ENCODE assay signal across 9 cellular contexts in the genomic region with DNA sequence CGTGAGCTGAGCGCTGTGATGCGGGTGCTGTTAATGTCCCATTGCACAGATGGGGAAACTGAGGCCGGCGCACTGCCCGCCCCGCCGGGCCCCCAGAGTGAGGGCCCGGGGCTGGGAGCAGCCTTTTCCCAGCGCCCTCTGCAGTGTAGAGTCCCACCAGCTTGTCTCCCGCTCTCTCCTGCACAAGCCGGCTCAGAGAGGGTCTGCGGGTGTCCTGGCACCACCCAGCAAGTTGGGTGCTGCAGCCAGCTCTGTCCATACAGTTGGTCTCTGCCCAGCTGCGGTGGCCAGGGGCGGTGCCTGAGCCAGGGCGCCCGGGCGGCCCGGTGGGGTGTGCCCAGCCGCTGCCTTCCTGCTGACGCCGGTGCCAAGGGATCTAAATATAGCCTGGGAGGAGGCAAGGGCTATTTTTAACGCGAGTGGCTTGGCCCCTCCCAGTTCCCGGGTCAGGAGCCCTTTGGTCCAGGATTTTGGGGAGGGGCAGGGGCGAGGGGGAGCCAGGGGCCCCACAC. TPM values are rescaled to one million over a fixed set of nuclear protein-coding genes. Genes with fewer than 3 reads are reported as not detected.
DNase-seq lines count a peak whose midpoint lies in the region; ATAC-seq and TF ChIP-seq lines count a peak whose summit lies in the region.
"Had no signal": no experiment of that assay in that cellular context is flagged by ENCODE, and none has a peak within 500 bp of the region (broad histone marks: within the 10 kb centered on the region; RNA-seq: fewer than 3 reads in every experiment).

No MANE protein-coding gene starts in this region.

- TF ChIP-seq POLR2A in stomach (IDR thresholded peaks at IDR 0.05): no peak

- no peaks in the 10 kb centered on the region for H3K27me3 ChIP-seq in layer of hippocampus (ENCODE audit: control insufficient read depth, insufficient read depth, low read length)
- no peaks in the 10 kb centered on the region for H3K27me3 ChIP-seq in stomach

- 1 to 2% (median 1%) methylated on average over 11 to 26 of the region's 26 CpGs for WGBS in stomach, 5 donors

- CTCF ChIA-PET in activated CD4-positive, alpha-beta T cell treated with anti-CD3 and anti-CD28 coated beads for 36 hours (lab: Charles Lee): interaction anchor here (1.0 to 1.3 kb wide), 2 partner anchors 9 to 142 kb away, joined by 3 to 6 read pairs; no protein-coding TSS in a partner anchor

- no peak for TF ChIP-seq CTCF in stomach (IDR thresholded peaks at IDR 0.05)

- H3K4me1 Mint-ChIP-seq in activated CD4-positive, alpha-beta T cell treated with anti-CD3 and anti-CD28 coated beads for 36 hours: peaks cover 10% of the 10 kb centered on the region

- no peaks in the 10 kb centered on the region for H3K9me3 Mint-ChIP-seq in activated CD4-positive, alpha-beta T cell treated with anti-CD3 and anti-CD28 coated beads for 36 hours (ENCODE audit: low read depth)

- peak overlapping the region; percentile 30 for H3K4me3 Mint-ChIP-seq in activated CD4-positive, alpha-beta T cell treated with anti-CD3 and anti-CD28 coated beads for 36 hours

- peak overlapping the region; percentile 50 to 58 (median 57) for H3K4me3 ChIP-seq in stomach

- peaks cover 26 to 51% (median 46%) of the 10 kb centered on the region in 4 donors for H3K4me1 ChIP-seq in stomach

- DNase-seq in activated CD4-positive, alpha-beta T cell treated with anti-CD3 and anti-CD28 coated beads for 36 hours: no peak
- no peak for DNase-seq in activated CD4-positive, alpha-beta T cell treated with anti-CD3 and anti-CD28 coated beads for 1 hour
- DNase-seq in NCI-H774 (lab: John Stamatoyannopoulos, UW): peak; percentile 52
- peak; percentile 72 for DNase-seq in cerebellar cortex (ENCODE audit: low spot score)
- peak; percentile 96 for DNase-seq in stomach
- no peak for DNase-seq in GM19238 (ENCODE audit: insufficient read length, low spot score)
- no peak for DNase-seq in iPS-NIHi7 (ENCODE audit: extremely low spot score)

- H3K36me3 Mint-ChIP-seq in activated CD4-positive, alpha-beta T cell treated with anti-CD3 and anti-CD28 coated beads for 36 hours (ENCODE audit: low read depth): no peaks in the 10 kb centered on the region
- H3K36me3 Mint-ChIP-seq: brain had no signal

- no peaks in the 10 kb centered on the region for H3K9me3 ChIP-seq in stomach

- no peak overlapping the region for H3K27ac Mint-ChIP-seq in activated CD4-positive, alpha-beta T cell treated with anti-CD3 and anti-CD28 coated beads for 36 hours

- H3K27me3 Mint-ChIP-seq in activated CD4-positive, alpha-beta T cell treated with anti-CD3 and anti-CD28 coated beads for 36 hours: peaks cover 30% of the 10 kb centered on the region

- ATAC-seq in activated CD4-positive, alpha-beta T cell treated with anti-CD3 and anti-CD28 coated beads for 36 hours: peak; percentile 31

- POLR2A ChIA-PET in activated CD4-positive, alpha-beta T cell treated with anti-CD3 and anti-CD28 coated beads for 36 hours (lab: Charles Lee): interaction anchor here (3.3 kb wide), 1 partner anchor 18 kb away, joined by 12 read pairs; the partner anchor contains the start of gene GADD45B

- TF ChIP-seq EP300 in stomach (IDR thresholded peaks at IDR 0.05): no peak

- intact Hi-C loops in activated CD4-positive, alpha-beta T cell treated with anti-CD3 and anti-CD28 coated beads for 36 hours (cut with DNase I, micrococcal nuclease): no loop called here
- intact Hi-C loops in stomach (cut with DNase I; ENCODE audit: low total_unique reads): no loop called here

- H3K27ac ChIP-seq in layer of hippocampus (ENCODE audit: low read depth, low read length) (peak overlapping the region; percentile 62), stomach (peak overlapping the region; percentile 87 to 95 (median 90))

- H3K36me3 ChIP-seq in stomach: no peaks in the 10 kb centered on the region

RNA-seq across cellular contexts. Expression of gene GADD45B, which starts 19.3 kb away (rescaled TPM):
- total RNA-seq in activated CD4-positive, alpha-beta T cell treated with anti-CD3 and anti-CD28 coated beads for 36 hours: 10 to 100 TPM; 57.7 to 71.2 TPM
- total RNA-seq in stomach: 100 to 1,000 TPM in 1 of 5 donors, 10 to 100 TPM in 4; 61.6 to 588 (median 91.0) TPM
- polyA plus RNA-seq in stomach: 10 to 100 TPM; 52.9 to 92.1 (median 53.8) TPM

RNA-seq across cellular contexts. Expression of gene LMNB2, which starts 38.4 kb away (rescaled TPM):
- 10 to 100 TPM; 91.0 to 93.9 TPM for total RNA-seq in activated CD4-positive, alpha-beta T cell treated with anti-CD3 and anti-CD28 coated beads for 36 hours
- 10 to 100 TPM; 19.8 to 76.8 (median 29.0) TPM for total RNA-seq in stomach
- 10 to 100 TPM; 12.2 to 19.7 (median 13.6) TPM for polyA plus RNA-seq in stomach

Comparison
In these comparisons a context has a peak if more than half of its experiments do, and no peak if none do; other contexts are left out.
1. DNase-seq: peak in NCI-H774 (single experiment), cerebellar cortex (single experiment) and stomach (single experiment); none in activated CD4-positive, alpha-beta T cell treated with anti-CD3 and anti-CD28 coated beads for 36 hours (single experiment), activated CD4-positive, alpha-beta T cell treated with anti-CD3 and anti-CD28 coated beads for 1 hour (single experiment), GM19238 (single experiment) and iPS-NIHi7 (single experiment).